In genomic region chr7:155945670-155946325, GRCh38 we compare ENCODE assay signal across 34 cellular contexts.
"Had no signal": no experiment of that assay in that cellular context is flagged by ENCODE, and none has a peak within 500 bp of the region (broad histone marks: within the 10 kb centered on the region; RNA-seq: fewer than 3 reads in every experiment).

No MANE protein-coding gene starts in this region.

- H3K27me3 ChIP-seq: ascending aorta, gastrocnemius medialis had no signal

- H3K4me3 ChIP-seq: ascending aorta, gastrocnemius medialis, heart right ventricle had no signal

- H3K36me3 ChIP-seq: ascending aorta, gastrocnemius medialis, heart right ventricle, WERI-Rb-1 had no signal

- H3K9me3 ChIP-seq: ascending aorta, gastrocnemius medialis had no signal

- H3K27ac ChIP-seq: ascending aorta, epithelial cell of prostate, gastrocnemius medialis, heart right ventricle, WERI-Rb-1 had no signal

- H3K4me3 Mint-ChIP-seq: activated B cell treated with CpG ODN at 0.5 μM for 24 hours; activated CD8-positive, alpha-beta memory T cell treated with anti-CD3 and anti-CD28 coated beads, Interleukin-2, amount 10 ng/mL, durations not matched to agents 7 days and 5 days; activated CD8-positive, alpha-beta T cell treated with anti-CD3 and anti-CD28 coated beads for 36 hours; activated naive CD4-positive, alpha-beta T cell treated with anti-CD3 and anti-CD28 coated beads, Interleukin-2, amount 10 ng/mL, durations not matched to agents 7 days and 5 days; activated naive CD8-positive, alpha-beta T cell treated with anti-CD3 and anti-CD28 coated beads, Interleukin-2, amount 10 ng/mL, durations not matched to agents 7 days and 5 days; activated T-cell treated with anti-CD3 and anti-CD28 coated beads, Interleukin-2, amount 50 U/mL, for 24 hours; activated T-cell treated with anti-CD3 and anti-CD28 coated beads, Interleukin-2, amount 50 U/mL, for 72 hours; brain; central memory CD8-positive, alpha-beta T cell; T-helper 17 cell; T-helper 2 cell treated with Interferon-gamma antibody and Interleukin-4, amounts not matched to agents 5 μg/mL and 100 μg/mL, for 36 hours had no signal

- DNase-seq: activated B cell treated with CpG ODN at 0.5 μM for 24 hours; activated CD4-positive, alpha-beta T cell treated with anti-CD3 and anti-CD28 coated beads for 48 hours; activated CD4-positive, alpha-beta T cell treated with anti-CD3 and anti-CD28 coated beads, Interleukin-2, amount 50 U/mL, for 1 hour; activated CD4-positive, alpha-beta T cell treated with anti-CD3 and anti-CD28 coated beads, Interleukin-2, amount 50 U/mL, for 48 hours; activated CD8-positive, alpha-beta memory T cell treated with anti-CD3 and anti-CD28 coated beads, Interleukin-2, amount 10 ng/mL, durations not matched to agents 7 days and 5 days; activated CD8-positive, alpha-beta memory T cell treated with anti-CD3 and anti-CD28 coated beads, Interleukin-2, amount 50 U/mL, for 4 hours; activated CD8-positive, alpha-beta T cell treated with anti-CD3 and anti-CD28 coated beads for 36 hours; activated gamma-delta T cell; activated naive CD4-positive, alpha-beta T cell; activated naive CD4-positive, alpha-beta T cell treated with anti-CD3 and anti-CD28 coated beads, Interleukin-2, amount 10 ng/mL, durations not matched to agents 7 days and 5 days; activated naive CD8-positive, alpha-beta T cell treated with anti-CD3 and anti-CD28 coated beads, Interleukin-2, amount 10 ng/mL, durations not matched to agents 7 days and 5 days; activated T-cell treated with anti-CD3 and anti-CD28 coated beads for 4 hours; activated T-cell treated with anti-CD3 and anti-CD28 coated beads, Interleukin-2, amount 50 U/mL, for 24 hours; activated T-cell treated with anti-CD3 and anti-CD28 coated beads, Interleukin-2, amount 50 U/mL, for 72 hours; cortex of kidney; dermis blood vessel endothelial cell; effector CD8-positive, alpha-beta T cell; foreskin fibroblast; gastrocnemius medialis; heart right ventricle; T-helper 1 cell; T-helper 17 cell; T1000; WERI-Rb-1 had no signal

- H3K36me3 Mint-ChIP-seq: activated CD8-positive, alpha-beta memory T cell treated with anti-CD3 and anti-CD28 coated beads, Interleukin-2, amount 10 ng/mL, durations not matched to agents 7 days and 5 days; activated naive CD4-positive, alpha-beta T cell treated with anti-CD3 and anti-CD28 coated beads, Interleukin-2, amount 10 ng/mL, durations not matched to agents 7 days and 5 days; activated naive CD8-positive, alpha-beta T cell treated with anti-CD3 and anti-CD28 coated beads, Interleukin-2, amount 10 ng/mL, durations not matched to agents 7 days and 5 days; brain had no signal

- H3K4me1 ChIP-seq: ascending aorta, gastrocnemius medialis, heart right ventricle had no signal

- FAIRE-seq: bronchial epithelial cell, colon, endometrium, endothelial cell of umbilical vein had no signal

- H3K4me1 Mint-ChIP-seq: activated B cell treated with CpG ODN at 0.5 μM for 24 hours; activated CD8-positive, alpha-beta memory T cell treated with anti-CD3 and anti-CD28 coated beads, Interleukin-2, amount 10 ng/mL, durations not matched to agents 7 days and 5 days; brain; central memory CD8-positive, alpha-beta T cell; T-helper 17 cell had no signal

- H3K27ac Mint-ChIP-seq: activated B cell treated with CpG ODN at 0.5 μM for 24 hours; activated CD8-positive, alpha-beta memory T cell treated with anti-CD3 and anti-CD28 coated beads, Interleukin-2, amount 10 ng/mL, durations not matched to agents 7 days and 5 days; activated CD8-positive, alpha-beta T cell treated with anti-CD3 and anti-CD28 coated beads for 36 hours; activated naive CD4-positive, alpha-beta T cell treated with anti-CD3 and anti-CD28 coated beads, Interleukin-2, amount 10 ng/mL, durations not matched to agents 7 days and 5 days; activated naive CD4-positive, alpha-beta T cell treated with anti-CD3 and anti-CD28 coated beads, Interleukin-2, amount 50 U/mL, for 72 hours; activated naive CD8-positive, alpha-beta T cell treated with anti-CD3 and anti-CD28 coated beads, Interleukin-2, amount 10 ng/mL, durations not matched to agents 7 days and 5 days; activated T-cell treated with anti-CD3 and anti-CD28 coated beads, Interleukin-2, amount 50 U/mL, for 24 hours; activated T-cell treated with anti-CD3 and anti-CD28 coated beads, Interleukin-2, amount 50 U/mL, for 72 hours; T-helper 17 cell; T-helper 2 cell treated with Interferon-gamma antibody and Interleukin-4, amounts not matched to agents 5 μg/mL and 100 μg/mL, for 36 hours had no signal

- H3K27me3 Mint-ChIP-seq: activated B cell treated with CpG ODN at 0.5 μM for 24 hours; activated CD8-positive, alpha-beta memory T cell treated with anti-CD3 and anti-CD28 coated beads, Interleukin-2, amount 10 ng/mL, durations not matched to agents 7 days and 5 days; brain; central memory CD8-positive, alpha-beta T cell had no signal

- H3K9me3 Mint-ChIP-seq: activated B cell treated with CpG ODN at 0.5 μM for 24 hours; activated CD8-positive, alpha-beta T cell treated with anti-CD3 and anti-CD28 coated beads for 36 hours; activated naive CD4-positive, alpha-beta T cell treated with anti-CD3 and anti-CD28 coated beads, Interleukin-2, amount 50 U/mL, for 72 hours; activated T-cell treated with anti-CD3 and anti-CD28 coated beads, Interleukin-2, amount 50 U/mL, for 24 hours; activated T-cell treated with anti-CD3 and anti-CD28 coated beads, Interleukin-2, amount 50 U/mL, for 72 hours; T-helper 2 cell treated with Interferon-gamma antibody and Interleukin-4, amounts not matched to agents 5 μg/mL and 100 μg/mL, for 36 hours had no signal
